Comparison of ENCODE assay signal across 18 cellular contexts in the genomic region with DNA sequence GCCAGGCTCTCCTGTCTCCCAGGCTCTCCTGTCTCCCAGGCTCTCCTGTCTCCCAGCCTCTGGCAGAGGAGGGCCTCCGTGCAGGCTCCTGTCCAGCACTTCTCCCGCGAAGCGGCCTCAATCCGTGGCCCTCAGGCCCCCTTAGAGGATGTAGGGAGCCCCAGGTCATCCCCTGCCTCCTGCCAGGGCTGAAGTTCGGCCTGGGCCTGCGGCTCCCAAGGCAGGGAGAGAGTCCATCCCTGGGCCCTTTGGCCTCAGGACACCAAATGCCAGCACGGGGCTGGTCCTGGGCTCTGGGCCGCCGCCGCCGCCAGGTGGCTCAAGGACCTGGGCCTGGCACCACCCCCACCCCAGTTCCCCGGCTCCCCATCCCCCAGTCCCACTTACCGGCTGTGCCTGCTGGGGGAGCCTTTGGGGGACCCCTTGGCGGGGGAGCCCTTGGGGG. TPM values are rescaled to one million over a fixed set of nuclear protein-coding genes. Genes with fewer than 3 reads are reported as not detected.
A peak's percentile ranks its signal among the peaks of the same experiment; 100 is the strongest.
DNase-seq lines count a peak whose midpoint lies in the region; ATAC-seq, FAIRE-seq and TF ChIP-seq lines count a peak whose summit lies in the region.
"Had no signal": no experiment of that assay in that cellular context is flagged by ENCODE, and none has a peak within 500 bp of the region (broad histone marks: within the 10 kb centered on the region; RNA-seq: fewer than 3 reads in every experiment).

No MANE protein-coding gene starts in this region.

- H3K4me3 ChIP-seq in sigmoid colon (peak overlapping the region; percentile 16 to 43 (median 32)), heart left ventricle (no peak overlapping the region)
- H3K4me3 ChIP-seq: cardiac muscle cell had no signal

- in situ Hi-C loops in Caki2 (cut with HindIII; ENCODE audit: low pct_unique_long_range_greater_than_20kb, low sequenced_read_pairs) = no loop called here

- intact Hi-C loops in sigmoid colon (cut with DNase I) (no loop called here), heart left ventricle (cut with DNase I) (no loop called here)

- ATAC-seq in heart left ventricle = no peak
- ATAC-seq: sciatic nerve; stimulated activated effector memory CD8-positive, alpha-beta T cell treated with anti-CD3 and anti-CD28 coated beads, Interleukin-12 subunit alpha, Interleukin-12 subunit beta, amount 100 ng/mL, for 72 hours had no signal

- CTCF ChIA-PET in GM10248 (lab: Yijun Ruan, JAX) = interaction anchor here (1.2 to 1.6 kb wide), 2 partner anchors 12 to 17 kb away, joined by 3 to 5 read pairs; no protein-coding TSS in a partner anchor

- POLR2A ChIA-PET in GM10248 (lab: Yijun Ruan, JAX) = no interaction called here

- peaks cover 0 to 10% (median 4%) of the 10 kb centered on the region in 4 donors for H3K4me1 ChIP-seq in sigmoid colon
- peaks cover 0 to 10% (median 5%) of the 10 kb centered on the region in 12 donors for H3K4me1 ChIP-seq in heart left ventricle

- TF ChIP-seq POLR2A in sigmoid colon (IDR thresholded peaks at IDR 0.05) (no peak), GM12892 (IDR thresholded peaks at IDR 0.05; ENCODE audit: low read depth, low read length) (no peak), heart left ventricle (IDR thresholded peaks at IDR 0.05) (no peak)

- no peaks in the 10 kb centered on the region for H3K9me3 ChIP-seq in sigmoid colon
- H3K9me3 ChIP-seq in heart left ventricle = no peaks in the 10 kb centered on the region

- WGBS in sigmoid colon, 2 donors = 14 to 59% methylated on average over 15 of the region's 15 CpGs
- 76 to 83% (median 82%) methylated on average over 10 to 15 of the region's 15 CpGs for WGBS in heart left ventricle, 4 donors

- FAIRE-seq in GM12892 (lab: Jason Lieb, UNC) = no peak

- peak overlapping the region; percentile 89 for H3K27ac ChIP-seq in VCaP
- peak overlapping the region in 3 of 4 donors; percentile 49 to 64 (median 56) for H3K27ac ChIP-seq in sigmoid colon
- H3K27ac ChIP-seq in heart left ventricle = peak overlapping the region in 1 of 12 donors; percentile 57
- H3K27ac ChIP-seq: cardiac muscle cell, HL-60 had no signal

- DNase-seq in Caki2 (ENCODE audit: low read depth) (peak; percentile 35), kidney tubule cell (ENCODE audit: low spot score) (peak; percentile 37), sigmoid colon (no peak), GM10248 (ENCODE audit: extremely low spot score) (no peak), GM12892 (ENCODE audit: insufficient read length) (no peak), superior temporal gyrus (ENCODE audit: extremely low spot score) (no peak), heart left ventricle (no peak)
- DNase-seq: activated CD4-positive, alpha-beta T cell treated with anti-CD3 and anti-CD28 coated beads for 4 hours; activated naive CD8-positive, alpha-beta T cell treated with anti-CD3 and anti-CD28 coated beads for 36 hours; DMS153; NCI-H187; stimulated activated CD4-positive, alpha-beta T cell treated with anti-CD3 and anti-CD28 coated beads, Interleukin-4, amount 100 ng/mL, for 4 hours had no signal

- H3K36me3 ChIP-seq in sigmoid colon (no peaks in the 10 kb centered on the region), heart left ventricle (no peaks in the 10 kb centered on the region)
- H3K36me3 ChIP-seq: cardiac muscle cell had no signal

- no peaks in the 10 kb centered on the region for H3K27me3 ChIP-seq in sigmoid colon
- no peaks in the 10 kb centered on the region for H3K27me3 ChIP-seq in heart left ventricle
- H3K27me3 ChIP-seq: cardiac muscle cell had no signal

- peak; percentile 74 for TF ChIP-seq CTCF in VCaP (conservative IDR thresholded peaks at IDR 0.05)
- TF ChIP-seq CTCF in sigmoid colon (IDR thresholded peaks at IDR 0.05) = no peak
- TF ChIP-seq CTCF in GM10248 (IDR thresholded peaks at IDR 0.05; ENCODE audit: control extremely low read depth, extremely low read depth, low read depth, missing control alignments) = no peak
- no peak for TF ChIP-seq CTCF in heart left ventricle (IDR thresholded peaks at IDR 0.05)

- no peak for TF ChIP-seq EP300 in sigmoid colon (IDR thresholded peaks at IDR 0.05)

RNA-seq across cellular contexts. Expression of gene EVPL, which starts 0.4 kb away (rescaled TPM):
- total RNA-seq in Caki2 (2014; rRNA removed; shearing (Covaris generic); ENCODE audit: low replicate concordance) = 48.6 and 51.7 TPM in 2 replicates
- total RNA-seq in sigmoid colon = 10 to 100 TPM in 1 of 4 donors, 1 to 10 TPM in 3; 2.9 to 23.5 (median 7.2) TPM
- polyA plus RNA-seq in sigmoid colon = 10 to 100 TPM in 1 of 3 donors, 1 to 10 TPM in 2; 4.6 to 16.0 (median 4.8) TPM
- not detected for polyA plus RNA-seq in GM12892 (2012; ENCODE audit: missing spikeins)
- 1 to 10 TPM in 1 of 9 donors, under 1 TPM in 5, not detected in 3; 0.04 to 2.0 (median 0.09) TPM for total RNA-seq in heart left ventricle
- polyA plus RNA-seq in heart left ventricle = under 1 TPM; 0.03 to 0.04 TPM
- polyA plus RNA-seq: cardiac muscle cell, neural cell had no signal

RNA-seq across cellular contexts. Expression of gene CDK3, which starts 26.1 kb away (rescaled TPM):
- 5.3 and 12.0 TPM in 2 replicates for total RNA-seq in Caki2 (2014; rRNA removed; shearing (Covaris generic); ENCODE audit: low replicate concordance)
- total RNA-seq in sigmoid colon (1 to 10 TPM in 2 of 4 donors, under 1 TPM in 1, not detected in 1; 0.71 to 2.6 (median 1.4) TPM), heart left ventricle (1 to 10 TPM in 6 of 9 donors, under 1 TPM in 1, not detected in 2; 0.46 to 3.1 (median 1.5) TPM)
- polyA plus RNA-seq in sigmoid colon (10 to 100 TPM; 11.9 to 15.0 (median 15.0) TPM), heart left ventricle (1 to 10 TPM; 1.6 to 3.6 TPM)
- polyA plus RNA-seq in GM12892 (2012; ENCODE audit: missing spikeins) = 4.9 TPM

RNA-seq across cellular contexts. Expression of gene SRP68, which starts 45.6 kb away (rescaled TPM):
- 58.2 and 60.8 TPM in 2 replicates for total RNA-seq in Caki2 (2014; rRNA removed; shearing (Covaris generic); ENCODE audit: low replicate concordance)
- total RNA-seq in sigmoid colon (10 to 100 TPM; 53.1 to 60.6 (median 53.8) TPM), heart left ventricle (10 to 100 TPM; 33.2 to 66.8 (median 59.4) TPM)
- polyA plus RNA-seq in sigmoid colon (10 to 100 TPM; 37.2 to 52.4 (median 37.7) TPM), heart left ventricle (10 to 100 TPM; 26.8 to 80.0 TPM)
- polyA plus RNA-seq in GM12892 (2012; ENCODE audit: missing spikeins) = 37.8 TPM

RNA-seq across cellular contexts. Expression of gene TEN1, which starts 47.7 kb away (rescaled TPM):
- 23.1 and 46.5 TPM in 2 replicates for total RNA-seq in Caki2 (2014; rRNA removed; shearing (Covaris generic); ENCODE audit: low replicate concordance)
- total RNA-seq in sigmoid colon (10 to 100 TPM in 1 of 4 donors, 1 to 10 TPM in 3; 5.3 to 14.8 (median 7.8) TPM), heart left ventricle (10 to 100 TPM in 3 of 9 donors, 1 to 10 TPM in 6; 3.3 to 15.6 (median 8.6) TPM)
- polyA plus RNA-seq in sigmoid colon (10 to 100 TPM; 30.5 to 78.8 (median 57.1) TPM), heart left ventricle (10 to 100 TPM; 17.8 to 22.1 TPM)
- polyA plus RNA-seq in GM12892 (2012; ENCODE audit: missing spikeins) = 18.1 TPM

RNA-seq across cellular contexts. Expression of gene ACOX1, which starts 47.8 kb away (rescaled TPM):
- total RNA-seq in Caki2 (2014; rRNA removed; shearing (Covaris generic); ENCODE audit: low replicate concordance) = 15.6 and 20.9 TPM in 2 replicates
- total RNA-seq in sigmoid colon = 10 to 100 TPM; 32.7 to 38.9 (median 36.5) TPM
- 10 to 100 TPM; 31.3 to 93.2 (median 32.4) TPM for polyA plus RNA-seq in sigmoid colon
- polyA plus RNA-seq in GM12892 (2012; ENCODE audit: missing spikeins) = 13.1 TPM
- total RNA-seq in heart left ventricle = 100 to 1,000 TPM in 2 of 9 donors, 10 to 100 TPM in 7; 65.5 to 117 (median 84.8) TPM
- polyA plus RNA-seq in heart left ventricle = 10 to 100 TPM; 19.5 to 28.7 TPM

Comparison
In these comparisons a context has a peak if more than half of its experiments do, and no peak if none do; other contexts are left out.
1. DNase-seq: peak in Caki2 (single experiment) and kidney tubule cell (single experiment); none in sigmoid colon (single experiment), GM10248 (single experiment), GM12892 (single experiment), superior temporal gyrus (single experiment) and heart left ventricle (0 of 5).
2. H3K4me3 ChIP-seq: peak in sigmoid colon (4 of 4); none in heart left ventricle (0 of 12).